Comparison of ENCODE assay signal across 25 cellular contexts in the genomic region with DNA sequence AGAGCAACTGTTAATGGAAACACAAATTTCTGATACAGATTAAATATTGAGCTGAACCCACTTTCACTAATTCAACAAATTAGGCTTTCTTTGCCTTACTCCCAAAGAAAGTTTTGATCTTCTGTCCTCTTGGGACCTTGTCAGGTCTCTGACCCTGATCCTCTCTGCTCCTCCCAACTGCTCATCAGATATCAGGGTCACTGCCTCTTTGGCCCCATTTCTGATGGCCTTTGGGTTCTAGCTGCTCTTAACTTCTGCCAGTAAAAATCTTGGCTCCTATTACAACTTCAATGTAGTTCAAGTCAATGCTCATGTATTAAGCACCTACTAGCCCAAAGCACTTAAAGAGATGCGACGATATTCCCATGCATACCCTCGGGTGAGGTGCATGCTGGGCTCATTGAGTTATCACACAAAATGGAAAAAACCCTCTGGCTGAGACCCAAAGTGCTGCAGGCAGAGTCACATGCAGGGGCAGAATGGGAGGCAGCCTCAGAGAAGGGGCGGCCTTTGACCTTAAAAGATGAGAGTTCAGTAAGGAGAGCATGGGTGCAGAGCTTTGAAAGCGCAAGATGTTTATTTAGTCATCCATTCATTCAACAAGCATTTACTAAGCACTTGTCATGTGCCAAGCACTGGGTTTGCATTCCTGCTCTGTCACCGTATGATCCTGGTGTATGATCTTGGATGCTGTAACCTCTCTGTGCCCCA.
"Had no signal": no experiment of that assay in that cellular context is flagged by ENCODE, and none has a peak within 500 bp of the region (broad histone marks: within the 10 kb centered on the region; RNA-seq: fewer than 3 reads in every experiment).

No MANE protein-coding gene starts in this region.

- FAIRE-seq: endometrium, kidney had no signal

- ATAC-seq: activated T-cell treated with anti-CD3 and anti-CD28 coated beads, Interleukin-2, amount 50 U/mL, for 72 hours; body of pancreas; natural killer cell; stimulated activated memory B cell treated with anti-CD40 and anti-IgM and Interleukin-4, amounts not matched to agents 10 μg/mL and 1 μg/mL and 100 μg/mL, for 72 hours had no signal

- H3K36me3 ChIP-seq: cardiac muscle cell, left ventricle myocardium inferior, neutrophil, ovary, prostate gland, stomach had no signal

- H3K27me3 Mint-ChIP-seq: dendritic cell treated with granulocyte-macrophage colony-stimulating factor and Interleukin-4, amounts not matched to agents 40 ng/mL and 50 ng/mL, for 4 days; stimulated activated memory B cell treated with anti-CD40 and anti-IgM and Interleukin-4, amounts not matched to agents 10 μg/mL and 1 μg/mL and 100 μg/mL, for 72 hours had no signal

- H3K36me3 Mint-ChIP-seq: mesothelial cell of epicardium; natural killer cell; stimulated activated memory B cell treated with anti-CD40 and anti-IgM and Interleukin-4, amounts not matched to agents 10 μg/mL and 1 μg/mL and 100 μg/mL, for 72 hours; type B pancreatic cell had no signal

- H3K4me1 Mint-ChIP-seq: natural killer cell had no signal

- H3K4me3 Mint-ChIP-seq: activated CD4-positive, alpha-beta memory T cell treated with anti-CD3 and anti-CD28 coated beads, Interleukin-2, amount 10 ng/mL, durations not matched to agents 7 days and 5 days; activated CD4-positive, alpha-beta T cell treated with anti-CD3 and anti-CD28 coated beads, Interleukin-2, amount 10 ng/mL, durations not matched to agents 24 days and 14 days; activated T-cell treated with anti-CD3 and anti-CD28 coated beads, Interleukin-2, amount 50 U/mL, for 72 hours; dendritic cell treated with granulocyte-macrophage colony-stimulating factor and Interleukin-4, amounts not matched to agents 40 ng/mL and 50 ng/mL, for 4 days; mesothelial cell of epicardium; natural killer cell; stimulated activated memory B cell treated with anti-CD40 and anti-IgM and Interleukin-4, amounts not matched to agents 10 μg/mL and 1 μg/mL and 100 μg/mL, for 72 hours; type B pancreatic cell had no signal

- H3K4me3 ChIP-seq: body of pancreas, cardiac muscle cell, left ventricle myocardium inferior, ovary, prostate gland, skin epidermis, stomach had no signal

- H3K27ac ChIP-seq: body of pancreas, cardiac muscle cell, left ventricle myocardium inferior, neutrophil, ovary, prostate gland, skin epidermis, stomach had no signal

- H3K27me3 ChIP-seq: body of pancreas, cardiac muscle cell, neutrophil, ovary, stomach had no signal

- DNase-seq: activated CD4-positive, alpha-beta memory T cell treated with anti-CD3 and anti-CD28 coated beads, Interleukin-2, amount 10 ng/mL, durations not matched to agents 7 days and 5 days; activated CD4-positive, alpha-beta T cell treated with anti-CD3 and anti-CD28 coated beads, Interleukin-2, amount 10 ng/mL, durations not matched to agents 24 days and 14 days; activated effector memory CD4-positive, alpha-beta T cell treated with anti-CD3 and anti-CD28 coated beads, Interleukin-2, amount 50 U/mL, for 16 hours; activated naive CD4-positive, alpha-beta T cell treated with anti-CD3 and anti-CD28 coated beads, Interleukin-2, amount 50 U/mL, for 16 hours; activated T-cell treated with anti-CD3 and anti-CD28 coated beads, Interleukin-2, amount 50 U/mL, for 72 hours; anterior cingulate cortex; effector CD4-positive, alpha-beta T cell; foreskin fibroblast; kidney; left ventricle myocardium inferior; mammary epithelial cell; natural killer cell; ovary; stimulated activated CD4-positive, alpha-beta T cell treated with anti-CD3 and anti-CD28 coated beads, Interleukin-2, amount 100 ng/mL, for 24 hours; stomach had no signal

- H3K9me3 Mint-ChIP-seq: activated CD4-positive, alpha-beta memory T cell treated with anti-CD3 and anti-CD28 coated beads, Interleukin-2, amount 10 ng/mL, durations not matched to agents 7 days and 5 days; activated CD4-positive, alpha-beta T cell treated with anti-CD3 and anti-CD28 coated beads, Interleukin-2, amount 10 ng/mL, durations not matched to agents 24 days and 14 days; activated T-cell treated with anti-CD3 and anti-CD28 coated beads, Interleukin-2, amount 50 U/mL, for 72 hours; dendritic cell treated with granulocyte-macrophage colony-stimulating factor and Interleukin-4, amounts not matched to agents 40 ng/mL and 50 ng/mL, for 4 days; mesothelial cell of epicardium; natural killer cell; stimulated activated memory B cell treated with anti-CD40 and anti-IgM and Interleukin-4, amounts not matched to agents 10 μg/mL and 1 μg/mL and 100 μg/mL, for 72 hours; type B pancreatic cell had no signal

- H3K9me3 ChIP-seq: body of pancreas, left ventricle myocardium inferior, neutrophil, ovary, prostate gland, stomach had no signal

- H3K27ac Mint-ChIP-seq: activated CD4-positive, alpha-beta memory T cell treated with anti-CD3 and anti-CD28 coated beads, Interleukin-2, amount 10 ng/mL, durations not matched to agents 7 days and 5 days; activated CD4-positive, alpha-beta T cell treated with anti-CD3 and anti-CD28 coated beads, Interleukin-2, amount 10 ng/mL, durations not matched to agents 24 days and 14 days; activated T-cell treated with anti-CD3 and anti-CD28 coated beads, Interleukin-2, amount 50 U/mL, for 72 hours; dendritic cell treated with granulocyte-macrophage colony-stimulating factor and Interleukin-4, amounts not matched to agents 40 ng/mL and 50 ng/mL, for 4 days; mesothelial cell of epicardium; natural killer cell; stimulated activated memory B cell treated with anti-CD40 and anti-IgM and Interleukin-4, amounts not matched to agents 10 μg/mL and 1 μg/mL and 100 μg/mL, for 72 hours; type B pancreatic cell had no signal
